In genomic region chr16:27232061-27232841, GRCh38 we compare ENCODE assay signal across 8 cellular contexts. TPM values are rescaled to one million over a fixed set of nuclear protein-coding genes. Genes with fewer than 3 reads are reported as not detected.
DNase-seq lines count a peak whose midpoint lies in the region; ATAC-seq lines count a peak whose summit lies in the region.

No MANE protein-coding gene starts in this region.

- ATAC-seq in GM21619 (IDR thresholded peaks at IDR 0.05; ENCODE audit: unreplicated experiment), result peak; percentile 48

- no peaks in the 10 kb centered on the region for H3K27me3 ChIP-seq in layer of hippocampus (ENCODE audit: control insufficient read depth, insufficient read depth, low read length)

- DNase-seq in C1 segment of cervical spinal cord (lab: John Stamatoyannopoulos, UW) (peak in 9 of 14 donors; percentile 18 to 56 (median 36)), RPMI8226 (peak; percentile 95), inferior parietal cortex (ENCODE audit: extremely low spot score) (no peak), ureter (ENCODE audit: low spot score) (no peak), SKM-1 (lab: John Stamatoyannopoulos, UW; ENCODE audit: unreplicated experiment) (no peak), DMS153 treated with DMSO at 0.1 percent for 48 hours (lab: John Stamatoyannopoulos, UW; ENCODE audit: unreplicated experiment) (no peak)

- peak overlapping the region; percentile 8 for H3K27ac ChIP-seq in layer of hippocampus (ENCODE audit: low read depth, low read length)

RNA-seq across cellular contexts. Expression of gene KDM8, which starts 28.9 kb away (rescaled TPM):
- total RNA-seq in ureter, result 13.9 TPM

RNA-seq across cellular contexts. Expression of gene NSMCE1, which starts 36.3 kb away (rescaled TPM):
- total RNA-seq in ureter, result 66.1 TPM

Comparison
In these comparisons a context has a peak if more than half of its experiments do, and no peak if none do; other contexts are left out.
1. DNase-seq: peak in C1 segment of cervical spinal cord (9 of 14) and RPMI8226 (single experiment); none in inferior parietal cortex (single experiment), ureter (single experiment), SKM-1 (single experiment) and DMS153 treated with DMSO at 0.1 percent for 48 hours (single experiment).